ENCODE assay signal across 28 cellular contexts in genomic region chr9:88065609-88066008, GRCh38.
DNase-seq lines count a peak whose midpoint lies in the region; ATAC-seq, FAIRE-seq and TF ChIP-seq lines count a peak whose summit lies in the region.
"Had no signal": no experiment of that assay in that cellular context is flagged by ENCODE, and none has a peak within 500 bp of the region (broad histone marks: within the 10 kb centered on the region; RNA-seq: fewer than 3 reads in every experiment).

No MANE protein-coding gene starts in this region.

- H3K4me1 ChIP-seq in hepatocyte (ENCODE audit: insufficient read depth) = no peaks in the 10 kb centered on the region
- no peaks in the 10 kb centered on the region for H3K4me1 ChIP-seq in mucosa of descending colon (ENCODE audit: low read depth)
- no peaks in the 10 kb centered on the region for H3K4me1 ChIP-seq in small intestine (ENCODE audit: control insufficient read depth in 2 of 2, insufficient read depth in 1 of 2, low read depth in 1 of 2, low read length in 1 of 2)
- H3K4me1 ChIP-seq: Caco-2 had no signal

- TF ChIP-seq CTCF in hepatocyte (IDR thresholded peaks at IDR 0.05; ENCODE audit: poor library complexity) = no peak
- no peak for TF ChIP-seq CTCF in mucosa of descending colon (IDR thresholded peaks at IDR 0.05)

- H2AFZ ChIP-seq in hepatocyte = no peak overlapping the region

- WGBS in hepatocyte (ENCODE audit: low lambda C conversion rate, missing lambda C conversion rate) = 79% methylated on average over 3 of the region's 3 CpGs
- 68 to 75% (median 74%) methylated on average over 3 of the region's 3 CpGs for WGBS in small intestine, 3 donors

- H4K20me1 ChIP-seq in hepatocyte (ENCODE audit: insufficient read depth, poor library complexity, severe bottlenecking) = no peaks in the 10 kb centered on the region

- no peaks in the 10 kb centered on the region for H3K79me2 ChIP-seq in hepatocyte

- H3K9me3 ChIP-seq in hepatocyte (ENCODE audit: low read depth) = no peaks in the 10 kb centered on the region
- H3K9me3 ChIP-seq in mucosa of descending colon = no peaks in the 10 kb centered on the region
- no peaks in the 10 kb centered on the region for H3K9me3 ChIP-seq in small intestine (ENCODE audit: control insufficient read depth, low read depth)
- H3K9me3 ChIP-seq: Caco-2 had no signal

- no peaks in the 10 kb centered on the region for H3K9me2 ChIP-seq in hepatocyte (replicated peaks; ENCODE audit: insufficient read depth)

- no peaks in the 10 kb centered on the region for H3K27me3 ChIP-seq in hepatocyte
- no peaks in the 10 kb centered on the region for H3K27me3 ChIP-seq in small intestine (ENCODE audit: control insufficient read depth in 2 of 2, insufficient read depth in 2 of 2, low read length in 2 of 2)

- peak; percentile 47 for FAIRE-seq in small intestine (lab: Jason Lieb, UNC)
- FAIRE-seq: GM12878, H1 had no signal

- H3K4me3 ChIP-seq in hepatocyte = no peak overlapping the region
- no peak overlapping the region for H3K4me3 ChIP-seq in mucosa of descending colon
- no peak overlapping the region for H3K4me3 ChIP-seq in small intestine (ENCODE audit: low read depth in 1 of 2, low read length in 2 of 2)
- H3K4me3 ChIP-seq: GM12878 had no signal

- H3K27ac ChIP-seq in hepatocyte (peak overlapping the region; percentile 65), small intestine (ENCODE audit: low read depth in 1 of 2, low read length in 1 of 2) (no peak overlapping the region)
- H3K27ac ChIP-seq: C4-2B, RWPE1 had no signal

- no peaks in the 10 kb centered on the region for H3K36me3 ChIP-seq in hepatocyte (replicated peaks; ENCODE audit: insufficient read depth, low read depth)
- no peaks in the 10 kb centered on the region for H3K36me3 ChIP-seq in mucosa of descending colon (ENCODE audit: low read depth)
- H3K36me3 ChIP-seq in small intestine (ENCODE audit: control insufficient read depth in 2 of 2, insufficient read depth in 2 of 2, low read length in 2 of 2) = no peaks in the 10 kb centered on the region

- ATAC-seq in mucosa of descending colon (peak; percentile 38), GM19328 (IDR thresholded peaks at IDR 0.05; ENCODE audit: unreplicated experiment) (no peak)
- ATAC-seq: CD8-positive, alpha-beta T cell; GM12878; Panc1 had no signal

- H3K4me2 ChIP-seq in hepatocyte = peak overlapping the region; percentile 27

- peak; percentile 21 for DNase-seq in HT-29 (ENCODE audit: low spot score)
- DNase-seq in hepatocyte (ENCODE audit: low spot score) = no peak
- DNase-seq in mucosa of descending colon = no peak
- DNase-seq in small intestine = no peak
- no peak for DNase-seq in germinal center (ENCODE audit: low spot score)
- DNase-seq in A172 (ENCODE audit: low spot score) = no peak
- DNase-seq: Caco-2; CD8-positive, alpha-beta T cell; DMS 273 treated with DMSO at 0.1 percent for 48 hours; DMS79; EL; GDM1; HCEC 1CT; NCI-H1092; NCI-H1436; NCI-H187; NCI-H2081 treated with DMSO at 0.1 percent for 48 hours; NCI-H2171; NCI-H226; NCI-H510A; NCI-H69; SHP77 had no signal

- intact Hi-C loops in mucosa of descending colon (cut with DNase I, micrococcal nuclease) = no loop called here
